Comparison of ENCODE assay signal across 17 cellular contexts in the genomic region with DNA sequence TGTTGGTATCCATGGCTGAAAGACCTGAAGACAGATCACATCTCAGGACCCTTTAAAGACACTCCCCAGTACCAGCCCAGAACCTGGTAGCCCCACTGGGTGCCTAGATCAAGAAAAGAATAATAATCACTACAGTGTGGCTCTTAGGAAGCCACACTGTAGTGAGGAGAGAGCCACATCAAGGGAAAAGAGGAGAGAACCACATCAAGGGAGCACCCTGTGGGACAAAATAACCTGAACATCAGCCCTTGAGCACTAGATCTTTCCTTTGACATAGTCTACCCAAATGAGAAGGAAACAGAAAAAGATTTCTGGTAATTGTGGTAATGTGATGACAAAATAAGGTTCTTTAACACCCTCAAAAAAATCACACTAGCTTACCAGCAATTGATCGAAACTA. TPM values are rescaled to one million over a fixed set of nuclear protein-coding genes. Genes with fewer than 3 reads are reported as not detected.
DNase-seq lines count a peak whose midpoint lies in the region; ATAC-seq lines count a peak whose summit lies in the region.
"Had no signal": no experiment of that assay in that cellular context is flagged by ENCODE, and none has a peak within 500 bp of the region (broad histone marks: within the 10 kb centered on the region; RNA-seq: fewer than 3 reads in every experiment).

No MANE protein-coding gene starts in this region.

- H3K27me3 ChIP-seq in naive thymus-derived CD4-positive, alpha-beta T cell (ENCODE audit: control insufficient read depth in 2 of 2, insufficient read depth in 2 of 2, low read length in 2 of 2), result no peaks in the 10 kb centered on the region

- no peak overlapping the region for H3K27ac Mint-ChIP-seq in activated T-cell treated with anti-CD3 and anti-CD28 coated beads, Interleukin-2, amount 50 U/mL, for 72 hours
- peak overlapping the region in 1 of 2 donors; percentile 50 for H3K27ac Mint-ChIP-seq in activated naive CD4-positive, alpha-beta T cell treated with anti-CD3 and anti-CD28 coated beads, Interleukin-2, amount 50 U/mL, for 72 hours
- peak overlapping the region in 8 of 9 donors; percentile 39 to 82 (median 65) for H3K27ac Mint-ChIP-seq in naive thymus-derived CD4-positive, alpha-beta T cell
- H3K27ac Mint-ChIP-seq: CD14-positive monocyte, H9 had no signal

- intact Hi-C loops in naive thymus-derived CD4-positive, alpha-beta T cell (cut with micrococcal nuclease), result no loop called here

- CTCF ChIA-PET in naive thymus-derived CD4-positive, alpha-beta T cell (lab: Charles Lee), result no interaction called here

- peaks cover 2 to 21% of the 10 kb centered on the region in 2 donors for H3K9me3 Mint-ChIP-seq in activated T-cell treated with anti-CD3 and anti-CD28 coated beads, Interleukin-2, amount 50 U/mL, for 72 hours
- H3K9me3 Mint-ChIP-seq in activated naive CD4-positive, alpha-beta T cell treated with anti-CD3 and anti-CD28 coated beads, Interleukin-2, amount 50 U/mL, for 72 hours, result peaks cover 10 to 18% of the 10 kb centered on the region in 2 donors
- peaks cover 0 to 35% (median 10%) of the 10 kb centered on the region in 11 donors for H3K9me3 Mint-ChIP-seq in naive thymus-derived CD4-positive, alpha-beta T cell

- H3K9me3 ChIP-seq in naive thymus-derived CD4-positive, alpha-beta T cell (ENCODE audit: control insufficient read depth in 2 of 3, low read length in 3 of 3), result no peaks in the 10 kb centered on the region

- POLR2A ChIA-PET in naive thymus-derived CD4-positive, alpha-beta T cell (lab: Charles Lee), result no interaction called here

- peaks cover 11% of the 10 kb centered on the region for H3K4me1 Mint-ChIP-seq in activated T-cell treated with anti-CD3 and anti-CD28 coated beads, Interleukin-2, amount 50 U/mL, for 72 hours (ENCODE audit: low read depth)
- peaks cover 7 to 19% (median 14%) of the 10 kb centered on the region in 7 donors for H3K4me1 Mint-ChIP-seq in naive thymus-derived CD4-positive, alpha-beta T cell
- H3K4me1 Mint-ChIP-seq: CD14-positive monocyte, H9 had no signal

- peak overlapping the region; percentile 20 to 25 for H3K4me3 Mint-ChIP-seq in activated T-cell treated with anti-CD3 and anti-CD28 coated beads, Interleukin-2, amount 50 U/mL, for 72 hours
- H3K4me3 Mint-ChIP-seq in naive thymus-derived CD4-positive, alpha-beta T cell, result peak overlapping the region in 9 of 10 donors; percentile 20 to 75 (median 59)
- H3K4me3 Mint-ChIP-seq: CD14-positive monocyte, H9 had no signal

- H3K36me3 Mint-ChIP-seq in activated T-cell treated with anti-CD3 and anti-CD28 coated beads, Interleukin-2, amount 50 U/mL, for 72 hours (ENCODE audit: insufficient read depth in 2 of 2), result peaks cover 7 to 14% of the 10 kb centered on the region in 2 donors
- peaks cover 15 to 41% of the 10 kb centered on the region in 2 donors for H3K36me3 Mint-ChIP-seq in activated naive CD4-positive, alpha-beta T cell treated with anti-CD3 and anti-CD28 coated beads, Interleukin-2, amount 50 U/mL, for 72 hours
- peaks cover 0 to 44% (median 0%) of the 10 kb centered on the region in 5 donors for H3K36me3 Mint-ChIP-seq in naive thymus-derived CD4-positive, alpha-beta T cell

- H3K27ac ChIP-seq in naive thymus-derived CD4-positive, alpha-beta T cell (ENCODE audit: low read depth, low read length), result no peak overlapping the region

- no peaks in the 10 kb centered on the region for H3K36me3 ChIP-seq in naive thymus-derived CD4-positive, alpha-beta T cell (ENCODE audit: control insufficient read depth in 2 of 3, insufficient read depth in 3 of 3, low read length in 3 of 3)

- H3K27me3 Mint-ChIP-seq in activated T-cell treated with anti-CD3 and anti-CD28 coated beads, Interleukin-2, amount 50 U/mL, for 72 hours (ENCODE audit: low read depth), result peaks cover 41% of the 10 kb centered on the region
- no peaks in the 10 kb centered on the region for H3K27me3 Mint-ChIP-seq in naive thymus-derived CD4-positive, alpha-beta T cell

- peaks cover 3 to 5% of the 10 kb centered on the region in 2 donors for H3K4me1 ChIP-seq in naive thymus-derived CD4-positive, alpha-beta T cell (ENCODE audit: control insufficient read depth in 2 of 2, insufficient read depth in 2 of 2, low read length in 2 of 2)

- no peak for DNase-seq in activated T-cell treated with anti-CD3 and anti-CD28 coated beads, Interleukin-2, amount 50 U/mL, for 72 hours
- no peak for DNase-seq in activated T-cell treated with anti-CD3 and anti-CD28 coated beads, Interleukin-2, amount 50 U/mL, for 1 hour
- peak; percentile 91 for DNase-seq in Jurkat, Clone E6-1 (ENCODE audit: low read depth, low spot score)
- no peak for DNase-seq in activated naive CD4-positive, alpha-beta T cell treated with anti-CD3 and anti-CD28 coated beads, Interleukin-2, amount 50 U/mL, for 72 hours (ENCODE audit: low spot score in 2 of 2)
- peak in 7 of 9 donors; percentile 8 to 67 (median 47) for DNase-seq in naive thymus-derived CD4-positive, alpha-beta T cell
- DNase-seq in SW480 (ENCODE audit: low spot score), result no peak
- DNase-seq in SHP77 treated with DMSO at 0.1 percent for 48 hours (lab: John Stamatoyannopoulos, UW), result no peak
- DNase-seq: Calu3, DMS79, H9, NCI-H1930, NCI-H2171, NCI-H446 treated with DMSO at 0.1 percent for 48 hours, NCI-H748 treated with DMSO at 0.1 percent for 48 hours had no signal

- ATAC-seq in activated T-cell treated with anti-CD3 and anti-CD28 coated beads, Interleukin-2, amount 50 U/mL, for 72 hours (replicated peaks in 1 of 2), result peak in 1 of 2 donors; percentile 51
- ATAC-seq in activated naive CD4-positive, alpha-beta T cell treated with anti-CD3 and anti-CD28 coated beads, Interleukin-2, amount 50 U/mL, for 72 hours, result peak; percentile 79 to 82
- peak; percentile 76 for ATAC-seq in naive thymus-derived CD4-positive, alpha-beta T cell
- no peak for ATAC-seq in GM21360 (IDR thresholded peaks at IDR 0.05; ENCODE audit: unreplicated experiment)

- H3K4me3 ChIP-seq in Jurkat, Clone E6-1 (ENCODE audit: low read length), result no peak overlapping the region
- no peak overlapping the region for H3K4me3 ChIP-seq in naive thymus-derived CD4-positive, alpha-beta T cell (ENCODE audit: low read length)

RNA-seq across cellular contexts. Expression of gene RTL3, which starts 15.3 kb away (rescaled TPM):
- not detected for total RNA-seq in activated T-cell treated with anti-CD3 and anti-CD28 coated beads, Interleukin-2, amount 50 U/mL, for 72 hours
- 0.33 TPM for polyA plus RNA-seq in Jurkat, Clone E6-1 (2012; ENCODE audit: insufficient read depth, insufficient read length)
- not detected for total RNA-seq in activated naive CD4-positive, alpha-beta T cell treated with anti-CD3 and anti-CD28 coated beads, Interleukin-2, amount 50 U/mL, for 72 hours
- total RNA-seq in naive thymus-derived CD4-positive, alpha-beta T cell, result not detected
- polyA plus RNA-seq in naive thymus-derived CD4-positive, alpha-beta T cell, result not detected
- total RNA-seq: A673, Calu3, H9 had no signal
- polyA plus RNA-seq: CD14-positive monocyte had no signal

Comparison
In these comparisons a context has a peak if more than half of its experiments do, and no peak if none do; other contexts are left out.
1. DNase-seq: peak in Jurkat, Clone E6-1 (single experiment) and naive thymus-derived CD4-positive, alpha-beta T cell (7 of 9); none in activated T-cell treated with anti-CD3 and anti-CD28 coated beads, Interleukin-2, amount 50 U/mL, for 72 hours (0 of 2), activated T-cell treated with anti-CD3 and anti-CD28 coated beads, Interleukin-2, amount 50 U/mL, for 1 hour (single experiment), activated naive CD4-positive, alpha-beta T cell treated with anti-CD3 and anti-CD28 coated beads, Interleukin-2, amount 50 U/mL, for 72 hours (0 of 2), SW480 (single experiment) and SHP77 treated with DMSO at 0.1 percent for 48 hours (single experiment).